15 cellular contexts compared by ENCODE assay signal in the genomic region with DNA sequence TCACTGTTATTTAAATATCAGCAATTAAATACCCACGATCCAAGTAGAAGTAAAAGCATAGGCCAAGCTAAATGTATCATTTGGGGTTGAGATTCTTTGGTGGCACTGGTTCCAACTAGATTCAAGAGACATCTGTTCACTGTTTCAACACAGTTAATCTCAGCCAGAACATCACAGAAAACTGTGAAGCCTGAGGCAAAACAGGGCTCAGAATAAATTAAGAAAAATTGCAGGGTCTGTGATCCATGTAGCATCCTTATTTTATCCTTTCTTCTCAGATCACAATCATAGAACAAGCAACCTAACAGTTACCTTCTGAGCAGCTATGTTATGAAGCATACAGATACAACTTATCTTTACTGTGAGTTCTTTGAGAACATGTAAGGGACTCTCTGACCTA. TPM values are rescaled to one million over a fixed set of nuclear protein-coding genes. Genes with fewer than 3 reads are reported as not detected.
DNase-seq lines count a peak whose midpoint lies in the region; ATAC-seq and TF ChIP-seq lines count a peak whose summit lies in the region.
"Had no signal": no experiment of that assay in that cellular context is flagged by ENCODE, and none has a peak within 500 bp of the region (broad histone marks: within the 10 kb centered on the region; RNA-seq: fewer than 3 reads in every experiment).

No MANE protein-coding gene starts in this region.

- no peak overlapping the region for H3K4me3 ChIP-seq in BE2C (ENCODE audit: low read depth, low read length)

- peaks cover 89% of the 10 kb centered on the region for H3K36me3 Mint-ChIP-seq in CD4-positive, alpha-beta T cell (ENCODE audit: low read depth)
- H3K36me3 Mint-ChIP-seq in activated naive CD8-positive, alpha-beta T cell treated with anti-CD3 and anti-CD28 coated beads for 36 hours = peaks cover 17% of the 10 kb centered on the region
- no peaks in the 10 kb centered on the region for H3K36me3 Mint-ChIP-seq in glutamatergic neuron (ENCODE audit: unreplicated experiment)
- peaks cover 48% of the 10 kb centered on the region for H3K36me3 Mint-ChIP-seq in activated CD4-positive, alpha-beta T cell treated with anti-CD3 and anti-CD28 coated beads, Interleukin-2, amount 10 ng/mL, durations not matched to agents 24 days and 14 days (ENCODE audit: low read depth)
- peaks cover 35% of the 10 kb centered on the region for H3K36me3 Mint-ChIP-seq in stimulated activated memory B cell treated with anti-CD40 and anti-IgM and Interleukin-4, amounts not matched to agents 10 μg/mL and 1 μg/mL and 100 μg/mL, for 72 hours

- H3K27ac Mint-ChIP-seq in CD4-positive, alpha-beta T cell = peak overlapping the region; percentile 24
- peak overlapping the region; percentile 60 for H3K27ac Mint-ChIP-seq in activated naive CD8-positive, alpha-beta T cell treated with anti-CD3 and anti-CD28 coated beads for 36 hours
- peak overlapping the region; percentile 39 for H3K27ac Mint-ChIP-seq in glutamatergic neuron (ENCODE audit: unreplicated experiment)
- H3K27ac Mint-ChIP-seq in activated CD4-positive, alpha-beta T cell treated with anti-CD3 and anti-CD28 coated beads, Interleukin-2, amount 10 ng/mL, durations not matched to agents 24 days and 14 days = no peak overlapping the region
- no peak overlapping the region for H3K27ac Mint-ChIP-seq in stimulated activated memory B cell treated with anti-CD40 and anti-IgM and Interleukin-4, amounts not matched to agents 10 μg/mL and 1 μg/mL and 100 μg/mL, for 72 hours
- H3K27ac Mint-ChIP-seq: HFFc6 had no signal

- H3K27me3 Mint-ChIP-seq in CD4-positive, alpha-beta T cell = no peaks in the 10 kb centered on the region
- no peaks in the 10 kb centered on the region for H3K27me3 Mint-ChIP-seq in activated naive CD8-positive, alpha-beta T cell treated with anti-CD3 and anti-CD28 coated beads for 36 hours
- no peaks in the 10 kb centered on the region for H3K27me3 Mint-ChIP-seq in glutamatergic neuron (ENCODE audit: unreplicated experiment)
- H3K27me3 Mint-ChIP-seq in activated CD4-positive, alpha-beta T cell treated with anti-CD3 and anti-CD28 coated beads, Interleukin-2, amount 10 ng/mL, durations not matched to agents 24 days and 14 days = no peaks in the 10 kb centered on the region
- no peaks in the 10 kb centered on the region for H3K27me3 Mint-ChIP-seq in stimulated activated memory B cell treated with anti-CD40 and anti-IgM and Interleukin-4, amounts not matched to agents 10 μg/mL and 1 μg/mL and 100 μg/mL, for 72 hours
- H3K27me3 Mint-ChIP-seq: CD4-positive, alpha-beta memory T cell had no signal

- H3K9me3 ChIP-seq in CD4-positive, alpha-beta T cell (ENCODE audit: control insufficient read depth, low read length) = no peaks in the 10 kb centered on the region
- H3K9me3 ChIP-seq in BE2C = no peaks in the 10 kb centered on the region

- H3K9me3 Mint-ChIP-seq in CD4-positive, alpha-beta T cell = no peaks in the 10 kb centered on the region
- no peaks in the 10 kb centered on the region for H3K9me3 Mint-ChIP-seq in activated naive CD8-positive, alpha-beta T cell treated with anti-CD3 and anti-CD28 coated beads for 36 hours
- H3K9me3 Mint-ChIP-seq in glutamatergic neuron (ENCODE audit: unreplicated experiment) = no peaks in the 10 kb centered on the region
- H3K9me3 Mint-ChIP-seq in activated CD4-positive, alpha-beta T cell treated with anti-CD3 and anti-CD28 coated beads, Interleukin-2, amount 10 ng/mL, durations not matched to agents 24 days and 14 days = no peaks in the 10 kb centered on the region
- no peaks in the 10 kb centered on the region for H3K9me3 Mint-ChIP-seq in stimulated activated memory B cell treated with anti-CD40 and anti-IgM and Interleukin-4, amounts not matched to agents 10 μg/mL and 1 μg/mL and 100 μg/mL, for 72 hours
- H3K9me3 Mint-ChIP-seq: CD4-positive, alpha-beta memory T cell; HFFc6 had no signal

- no peak overlapping the region for H3K27ac ChIP-seq in CD4-positive, alpha-beta T cell (ENCODE audit: low read depth, low read length)

- peaks cover 69% of the 10 kb centered on the region for H3K36me3 ChIP-seq in BE2C

- peaks cover 5% of the 10 kb centered on the region for H3K4me1 Mint-ChIP-seq in CD4-positive, alpha-beta T cell (ENCODE audit: low read depth)
- H3K4me1 Mint-ChIP-seq in activated naive CD8-positive, alpha-beta T cell treated with anti-CD3 and anti-CD28 coated beads for 36 hours = peaks cover 2% of the 10 kb centered on the region
- H3K4me1 Mint-ChIP-seq in glutamatergic neuron (ENCODE audit: low read depth, unreplicated experiment) = peaks cover 4% of the 10 kb centered on the region
- H3K4me1 Mint-ChIP-seq in activated CD4-positive, alpha-beta T cell treated with anti-CD3 and anti-CD28 coated beads, Interleukin-2, amount 10 ng/mL, durations not matched to agents 24 days and 14 days = no peaks in the 10 kb centered on the region
- no peaks in the 10 kb centered on the region for H3K4me1 Mint-ChIP-seq in stimulated activated memory B cell treated with anti-CD40 and anti-IgM and Interleukin-4, amounts not matched to agents 10 μg/mL and 1 μg/mL and 100 μg/mL, for 72 hours

- CTCF ChIA-PET in CD4-positive, alpha-beta T cell (lab: Charles Lee) = no interaction called here

- DNase-seq in CD4-positive, alpha-beta T cell = no peak
- DNase-seq in NCI-H69 (lab: John Stamatoyannopoulos, UW) (peak; percentile 6), glutamatergic neuron (no peak), BE2C (no peak)
- no peak for DNase-seq in activated naive CD8-positive, alpha-beta T cell treated with anti-CD3 and anti-CD28 coated beads for 36 hours
- no peak for DNase-seq in activated CD4-positive, alpha-beta T cell treated with anti-CD3 and anti-CD28 coated beads, Interleukin-2, amount 10 ng/mL, durations not matched to agents 24 days and 14 days
- DNase-seq: AML-193; CD4-positive, alpha-beta memory T cell; HFFc6; Karpas-422; NCI-H1417; NCI-H2029; NCI-H510A treated with DMSO at 0.1 percent for 48 hours had no signal

- H3K4me3 Mint-ChIP-seq in CD4-positive, alpha-beta T cell = no peak overlapping the region
- H3K4me3 Mint-ChIP-seq in activated naive CD8-positive, alpha-beta T cell treated with anti-CD3 and anti-CD28 coated beads for 36 hours = no peak overlapping the region
- H3K4me3 Mint-ChIP-seq in glutamatergic neuron (ENCODE audit: unreplicated experiment) = no peak overlapping the region
- no peak overlapping the region for H3K4me3 Mint-ChIP-seq in activated CD4-positive, alpha-beta T cell treated with anti-CD3 and anti-CD28 coated beads, Interleukin-2, amount 10 ng/mL, durations not matched to agents 24 days and 14 days
- H3K4me3 Mint-ChIP-seq in stimulated activated memory B cell treated with anti-CD40 and anti-IgM and Interleukin-4, amounts not matched to agents 10 μg/mL and 1 μg/mL and 100 μg/mL, for 72 hours = no peak overlapping the region
- H3K4me3 Mint-ChIP-seq: CD4-positive, alpha-beta memory T cell; HFFc6 had no signal

- no peak for TF ChIP-seq CTCF in CD4-positive, alpha-beta T cell (IDR thresholded peaks at IDR 0.05)
- TF ChIP-seq CTCF in glutamatergic neuron (IDR thresholded peaks at IDR 0.05; ENCODE audit: partially characterized antibody, unreplicated experiment) (no peak), BE2C (IDR thresholded peaks at IDR 0.05; ENCODE audit: low read depth, low read length) (no peak)

- H3K27me3 ChIP-seq in CD4-positive, alpha-beta T cell (ENCODE audit: control insufficient read depth, insufficient read depth, low read length) = no peaks in the 10 kb centered on the region
- H3K27me3 ChIP-seq in BE2C = no peaks in the 10 kb centered on the region

- no peaks in the 10 kb centered on the region for H3K4me1 ChIP-seq in BE2C

- ATAC-seq in CD4-positive, alpha-beta T cell (ENCODE audit: poor library complexity) = no peak
- ATAC-seq in HG02870 (IDR thresholded peaks at IDR 0.05; ENCODE audit: unreplicated experiment) = no peak
- no peak for ATAC-seq in stimulated activated memory B cell treated with anti-CD40 and anti-IgM and Interleukin-4, amounts not matched to agents 10 μg/mL and 1 μg/mL and 100 μg/mL, for 72 hours

- POLR2A ChIA-PET in CD4-positive, alpha-beta T cell (lab: Charles Lee) = no interaction called here

- intact Hi-C loops in CD4-positive, alpha-beta T cell (cut with DNase I, micrococcal nuclease) = loop anchor here in 1 of 2 experiments (5.0 kb wide), 1 partner anchor 51 kb away; no protein-coding TSS in a partner anchor
- intact Hi-C loops in activated CD4-positive, alpha-beta T cell treated with anti-CD3 and anti-CD28 coated beads, Interleukin-2, amount 10 ng/mL, durations not matched to agents 24 days and 14 days (cut with micrococcal nuclease) = no loop called here

RNA-seq across cellular contexts. Expression of gene YTHDC1, which starts 23.7 kb away (rescaled TPM):
- 100 to 1,000 TPM; 383 to 389 TPM for total RNA-seq in CD4-positive, alpha-beta T cell
- 10 to 100 TPM; 81.1 to 84.7 TPM for total RNA-seq in activated naive CD8-positive, alpha-beta T cell treated with anti-CD3 and anti-CD28 coated beads for 36 hours
- total RNA-seq in glutamatergic neuron (ENCODE audit: unreplicated experiment) = 114 TPM
- 78.3 TPM for polyA plus RNA-seq in BE2C (2012; ENCODE audit: insufficient read depth, insufficient read length, low read depth)
- 79.9 and 83.9 TPM in 2 replicates for total RNA-seq in activated CD4-positive, alpha-beta T cell treated with anti-CD3 and anti-CD28 coated beads, Interleukin-2, amount 10 ng/mL, durations not matched to agents 24 days and 14 days

Comparison
In these comparisons a context has a peak if more than half of its experiments do, and no peak if none do; other contexts are left out.
1. H3K27ac Mint-ChIP-seq: peak in CD4-positive, alpha-beta T cell (single experiment), activated naive CD8-positive, alpha-beta T cell treated with anti-CD3 and anti-CD28 coated beads for 36 hours (single experiment) and glutamatergic neuron (single experiment); none in activated CD4-positive, alpha-beta T cell treated with anti-CD3 and anti-CD28 coated beads, Interleukin-2, amount 10 ng/mL, durations not matched to agents 24 days and 14 days (single experiment) and stimulated activated memory B cell treated with anti-CD40 and anti-IgM and Interleukin-4, amounts not matched to agents 10 μg/mL and 1 μg/mL and 100 μg/mL, for 72 hours (single experiment).